In genomic region chr4:82811838-82812672, GRCh38 we compare ENCODE assay signal across 11 cellular contexts. TPM values are rescaled to one million over a fixed set of nuclear protein-coding genes. Genes with fewer than 3 reads are reported as not detected.
DNase-seq lines count a peak whose midpoint lies in the region; ATAC-seq and TF ChIP-seq lines count a peak whose summit lies in the region.
"Had no signal": no experiment of that assay in that cellular context is flagged by ENCODE, and none has a peak within 500 bp of the region (broad histone marks: within the 10 kb centered on the region; RNA-seq: fewer than 3 reads in every experiment).

No MANE protein-coding gene starts in this region.

- peaks cover 4% of the 10 kb centered on the region for H3K36me3 Mint-ChIP-seq in progenitor cell of endocrine pancreas (ENCODE audit: insufficient read depth)

- no peaks in the 10 kb centered on the region for H3K27me3 ChIP-seq in fibroblast of lung (ENCODE audit: control insufficient read depth, insufficient read depth, low read length)
- H3K27me3 ChIP-seq: foreskin keratinocyte, tibial artery had no signal

- ATAC-seq in left ventricle myocardium superior: no peak
- ATAC-seq: foreskin keratinocyte had no signal

- peak overlapping the region; percentile 29 for H3K4me3 Mint-ChIP-seq in progenitor cell of endocrine pancreas (ENCODE audit: low read depth)

- intact Hi-C loops in left ventricle myocardium superior (cut with micrococcal nuclease): no loop called here

- no peaks in the 10 kb centered on the region for H3K9me3 ChIP-seq in fibroblast of lung (ENCODE audit: control insufficient read depth, insufficient read depth, low read depth, low read length)
- H3K9me3 ChIP-seq: tibial artery had no signal

- no peaks in the 10 kb centered on the region for H3K9me3 Mint-ChIP-seq in progenitor cell of endocrine pancreas (ENCODE audit: low read depth)

- H3K4me1 Mint-ChIP-seq in progenitor cell of endocrine pancreas (ENCODE audit: low read depth): peaks cover 27% of the 10 kb centered on the region

- H4K20me1 ChIP-seq in fibroblast of lung (ENCODE audit: control insufficient read depth, extremely low read depth, insufficient read depth, low read length): no peaks in the 10 kb centered on the region

- H3K27me3 Mint-ChIP-seq in progenitor cell of endocrine pancreas: no peaks in the 10 kb centered on the region

- no peaks in the 10 kb centered on the region for H3K36me3 ChIP-seq in fibroblast of lung (ENCODE audit: control insufficient read depth, insufficient read depth, low read length)

- no peak overlapping the region for H3K4me3 ChIP-seq in fibroblast of lung (replicated peaks in 1 of 4; ENCODE audit: control extremely low read depth in 1 of 4, insufficient read depth in 1 of 4, low read depth in 3 of 4, low read length in 4 of 4)
- H3K4me3 ChIP-seq: tibial artery had no signal

- no peaks in the 10 kb centered on the region for H3K4me1 ChIP-seq in fibroblast of lung (ENCODE audit: control insufficient read depth, extremely low read depth, insufficient read depth, low read length)
- H3K4me1 ChIP-seq: foreskin keratinocyte had no signal

- peak overlapping the region; percentile 92 for H3K27ac Mint-ChIP-seq in progenitor cell of endocrine pancreas

- in situ Hi-C loops in G401 (cut with HindIII; ENCODE audit: low sequenced_read_pairs): no loop called here

- H3K4me2 ChIP-seq in fibroblast of lung (ENCODE audit: extremely low read depth, insufficient read depth, low read length): no peak overlapping the region

- H2AFZ ChIP-seq in fibroblast of lung (ENCODE audit: low read length): no peak overlapping the region

- no peaks in the 10 kb centered on the region for H3K79me2 ChIP-seq in fibroblast of lung (ENCODE audit: control insufficient read depth, insufficient read depth, low read length)

- no peak overlapping the region for H3K27ac ChIP-seq in fibroblast of lung (ENCODE audit: insufficient read depth, low read length)
- H3K27ac ChIP-seq: foreskin keratinocyte, HL-60 had no signal

- TF ChIP-seq CTCF in fibroblast of lung (conservative IDR thresholded peaks at IDR 0.05 in 1 of 2, IDR thresholded peaks at IDR 0.05 in 1 of 2; ENCODE audit: low read depth in 1 of 2, low read length in 2 of 2): no peak
- TF ChIP-seq CTCF in progenitor cell of endocrine pancreas (IDR thresholded peaks at IDR 0.05; ENCODE audit: unreplicated experiment): no peak

- H3K9ac ChIP-seq in fibroblast of lung (ENCODE audit: insufficient read depth, low read length): no peak overlapping the region

- peak; percentile 58 for DNase-seq in G401 (ENCODE audit: low spot score)
- peak; percentile 37 for DNase-seq in NCI-H2227 (lab: John Stamatoyannopoulos, UW; ENCODE audit: unreplicated experiment)
- DNase-seq in fibroblast of lung (ENCODE audit: low read depth in 2 of 2): peak; percentile 22 to 48
- DNase-seq in progenitor cell of endocrine pancreas (ENCODE audit: low spot score, unreplicated experiment): no peak
- DNase-seq in NCI-H82 treated with DMSO at 0.1 percent for 48 hours (lab: John Stamatoyannopoulos, UW; ENCODE audit: unreplicated experiment): no peak
- no peak for DNase-seq in activated CD4-positive, alpha-beta T cell treated with anti-CD3 and anti-CD28 coated beads, Interleukin-2, amount 50 U/mL, for 1 hour
- DNase-seq in left ventricle myocardium superior: no peak
- no peak for DNase-seq in T-helper 9 cell
- DNase-seq: foreskin keratinocyte, tibial artery had no signal

RNA-seq across cellular contexts. Expression of gene SCD5, which starts 13.5 kb away (rescaled TPM):
- total RNA-seq in G401 (2014; rRNA removed; shearing (Covaris generic)): 10.1 and 10.2 TPM in 2 replicates
- total RNA-seq in fibroblast of lung: 10.5 and 11.4 TPM in 2 replicates
- 4.9 and 7.1 TPM in 2 replicates for polyA plus RNA-seq in fibroblast of lung
- 3.8 and 4.2 TPM in 2 replicates for polyA plus RNA-seq in fibroblast of lung (2012)
- 5.2 and 9.9 TPM in 2 replicates for polyA minus RNA-seq in fibroblast of lung (ENCODE audit: low replicate concordance)
- total RNA-seq in progenitor cell of endocrine pancreas: 14.6 and 15.7 TPM in 2 replicates
- total RNA-seq in left ventricle myocardium superior: 2.7 TPM

Comparison
In these comparisons a context has a peak if more than half of its experiments do, and no peak if none do; other contexts are left out.
1. DNase-seq: peak in G401 (single experiment), NCI-H2227 (single experiment) and fibroblast of lung (2 of 2); none in progenitor cell of endocrine pancreas (single experiment), NCI-H82 treated with DMSO at 0.1 percent for 48 hours (single experiment), activated CD4-positive, alpha-beta T cell treated with anti-CD3 and anti-CD28 coated beads, Interleukin-2, amount 50 U/mL, for 1 hour (single experiment), left ventricle myocardium superior (single experiment) and T-helper 9 cell (single experiment).